ENCODE assay signal across 13 cellular contexts in genomic region chr7:80379034-80379433, GRCh38.
DNase-seq lines count a peak whose midpoint lies in the region; ATAC-seq, FAIRE-seq and TF ChIP-seq lines count a peak whose summit lies in the region.
"Had no signal": no experiment of that assay in that cellular context is flagged by ENCODE, and none has a peak within 500 bp of the region (broad histone marks: within the 10 kb centered on the region; RNA-seq: fewer than 3 reads in every experiment).

No MANE protein-coding gene starts in this region.

- H3K4me3 ChIP-seq in breast epithelium (no peak overlapping the region), ascending aorta (no peak overlapping the region), uterus (no peak overlapping the region)

- H3K27me3 Mint-ChIP-seq in MCF 10A (ENCODE audit: insufficient read depth, unreplicated experiment): no peaks in the 10 kb centered on the region
- H3K27me3 Mint-ChIP-seq: stimulated activated naive CD8-positive, alpha-beta T cell treated with anti-CD3 and anti-CD28 coated beads, Interleukin-15, Interleukin-2, amounts not matched to agents 100 ng/mL and 50 ng/mL, for 24 hours had no signal

- TF ChIP-seq CTCF in MCF 10A (IDR thresholded peaks at IDR 0.05; ENCODE audit: unreplicated experiment): no peak
- no peak for TF ChIP-seq CTCF in breast epithelium (IDR thresholded peaks at IDR 0.05)
- no peak for TF ChIP-seq CTCF in ascending aorta (IDR thresholded peaks at IDR 0.05)
- TF ChIP-seq CTCF in uterus (IDR thresholded peaks at IDR 0.05): no peak

- no peak for ATAC-seq in GM18502 (IDR thresholded peaks at IDR 0.05; ENCODE audit: poor library complexity, unreplicated experiment)

- TF ChIP-seq POLR2A in breast epithelium (IDR thresholded peaks at IDR 0.05): no peak
- no peak for TF ChIP-seq POLR2A in uterus (IDR thresholded peaks at IDR 0.05)

- H3K36me3 ChIP-seq in breast epithelium (no peaks in the 10 kb centered on the region), ascending aorta (no peaks in the 10 kb centered on the region), uterus (no peaks in the 10 kb centered on the region)

- H3K27me3 ChIP-seq in breast epithelium (no peaks in the 10 kb centered on the region), ascending aorta (no peaks in the 10 kb centered on the region), uterus (no peaks in the 10 kb centered on the region)

- no peaks in the 10 kb centered on the region for H3K4me1 Mint-ChIP-seq in MCF 10A (ENCODE audit: insufficient read depth, unreplicated experiment)

- no peak for FAIRE-seq in urothelium cell line (lab: Jason Lieb, UNC)

- H3K9me3 ChIP-seq in breast epithelium (peaks cover 0 to 6% of the 10 kb centered on the region in 2 donors), ascending aorta (no peaks in the 10 kb centered on the region), uterus (no peaks in the 10 kb centered on the region)

- BruUV-seq in MCF 10A (replicated peaks; lab: Mats Ljungman, UMichigan): no TSS peak

- no peak overlapping the region for H3K4me3 Mint-ChIP-seq in MCF 10A (ENCODE audit: unreplicated experiment)
- H3K4me3 Mint-ChIP-seq: stimulated activated naive CD8-positive, alpha-beta T cell treated with anti-CD3 and anti-CD28 coated beads, Interleukin-15, Interleukin-2, amounts not matched to agents 100 ng/mL and 50 ng/mL, for 24 hours had no signal

- no peak overlapping the region for H3K27ac Mint-ChIP-seq in MCF 10A (ENCODE audit: low read depth, unreplicated experiment)
- H3K27ac Mint-ChIP-seq: stimulated activated naive CD8-positive, alpha-beta T cell treated with anti-CD3 and anti-CD28 coated beads, Interleukin-15, Interleukin-2, amounts not matched to agents 100 ng/mL and 50 ng/mL, for 24 hours had no signal

- intact Hi-C loops in MCF 10A (cut with micrococcal nuclease) (no loop called here), breast epithelium (cut with DNase I; ENCODE audit: low total_unique reads) (loop anchor here (5.0 kb wide), 1 partner anchor 1338 kb away; no protein-coding TSS in a partner anchor), ascending aorta (cut with DNase I) (no loop called here), uterus (cut with DNase I; ENCODE audit: low total_unique reads) (no loop called here)

- no peak overlapping the region for H3K27ac ChIP-seq in breast epithelium
- H3K27ac ChIP-seq in ascending aorta: peak overlapping the region; percentile 72 to 73
- H3K27ac ChIP-seq in uterus: peak overlapping the region in 1 of 2 donors; percentile 50

- POLR2A ChIA-PET in MCF 10A (lab: Yijun Ruan, JAX): interaction anchor here (0.6 to 2.2 kb wide), 9 partner anchors 12 to 290 kb away, joined by 3 to 10 read pairs (median 3); no protein-coding TSS in a partner anchor

- no peaks in the 10 kb centered on the region for H3K9me3 Mint-ChIP-seq in MCF 10A (ENCODE audit: unreplicated experiment)
- H3K9me3 Mint-ChIP-seq: stimulated activated naive CD8-positive, alpha-beta T cell treated with anti-CD3 and anti-CD28 coated beads, Interleukin-15, Interleukin-2, amounts not matched to agents 100 ng/mL and 50 ng/mL, for 24 hours had no signal

- CTCF ChIA-PET in MCF 10A (lab: Yijun Ruan, JAX): interaction anchor here (0.6 kb wide), 1 partner anchor 55 kb away, joined by 3 read pairs; no protein-coding TSS in a partner anchor

- DNase-seq in MCF 10A (ENCODE audit: unreplicated experiment) (peak; percentile 30), breast epithelium (ENCODE audit: low spot score in 2 of 2) (no peak), ascending aorta (ENCODE audit: low spot score in 2 of 2) (no peak), glomerular endothelial cell (ENCODE audit: extremely low read depth, low read depth, low spot score) (peak; percentile 31), urothelium cell line (ENCODE audit: low spot score) (peak; percentile 57), uterus (no peak), NCI-H187 (lab: John Stamatoyannopoulos, UW) (no peak)
- DNase-seq: activated CD8-positive, alpha-beta memory T cell treated with anti-CD3 and anti-CD28 coated beads, Interleukin-2, amount 50 U/mL, for 48 hours; NCI-H1694; occipital lobe; RPMI8226 had no signal

- H3K4me1 ChIP-seq in breast epithelium (no peaks in the 10 kb centered on the region), ascending aorta (peaks cover 0 to 9% of the 10 kb centered on the region in 2 donors), uterus (no peaks in the 10 kb centered on the region)

- H3K36me3 Mint-ChIP-seq in MCF 10A (ENCODE audit: insufficient read depth, unreplicated experiment): no peaks in the 10 kb centered on the region

Comparison
In these comparisons a context has a peak if more than half of its experiments do, and no peak if none do; other contexts are left out.
1. DNase-seq: peak in MCF 10A (single experiment), glomerular endothelial cell (single experiment) and urothelium cell line (single experiment); none in breast epithelium (0 of 2), ascending aorta (0 of 2), uterus (0 of 2) and NCI-H187 (0 of 2).
2. H3K27ac ChIP-seq: peak in ascending aorta (2 of 2); none in breast epithelium (0 of 2).